Comparison of ENCODE assay signal across 9 cellular contexts in genomic region chr2:216142540-216142939, GRCh38. TPM values are rescaled to one million over a fixed set of nuclear protein-coding genes. Genes with fewer than 3 reads are reported as not detected.
A peak's percentile ranks its signal among the peaks of the same experiment; 100 is the strongest.
DNase-seq lines count a peak whose midpoint lies in the region; ATAC-seq and TF ChIP-seq lines count a peak whose summit lies in the region.
"Had no signal": no experiment of that assay in that cellular context is flagged by ENCODE, and none has a peak within 500 bp of the region (broad histone marks: within the 10 kb centered on the region; RNA-seq: fewer than 3 reads in every experiment).

No MANE protein-coding gene starts in this region.

- no peaks in the 10 kb centered on the region for H3K27me3 ChIP-seq in OCI-LY3 (ENCODE audit: low read depth, low read length)

- no peak for TF ChIP-seq CTCF in HFF-Myc (IDR thresholded peaks at IDR 0.05; ENCODE audit: low read depth, low read length, missing control alignments)
- TF ChIP-seq CTCF in OCI-LY3 (IDR thresholded peaks at IDR 0.05; ENCODE audit: low read depth, low read length), result no peak

- no peaks in the 10 kb centered on the region for H3K27me3 Mint-ChIP-seq in activated CD4-positive, alpha-beta T cell treated with anti-CD3 and anti-CD28 coated beads for 36 hours

- peak overlapping the region; percentile 66 for H3K9ac ChIP-seq in OCI-LY3 (ENCODE audit: low read length)

- ATAC-seq in activated CD4-positive, alpha-beta T cell treated with anti-CD3 and anti-CD28 coated beads for 36 hours, result peak; percentile 96
- ATAC-seq: Panc1 had no signal

- H3K9me3 Mint-ChIP-seq in activated CD4-positive, alpha-beta T cell treated with anti-CD3 and anti-CD28 coated beads for 36 hours (ENCODE audit: low read depth), result no peaks in the 10 kb centered on the region

- H3K4me3 ChIP-seq in HFF-Myc (replicated peaks; ENCODE audit: low read depth, low read length), result no peak overlapping the region
- H3K4me3 ChIP-seq in OCI-LY3 (ENCODE audit: low read length), result peak overlapping the region; percentile 31; the same call in 1 of the 2 replicates

- H3K36me3 Mint-ChIP-seq in activated CD4-positive, alpha-beta T cell treated with anti-CD3 and anti-CD28 coated beads for 36 hours (ENCODE audit: low read depth), result peaks cover 53% of the 10 kb centered on the region

- CTCF ChIA-PET in activated CD4-positive, alpha-beta T cell treated with anti-CD3 and anti-CD28 coated beads for 36 hours (lab: Charles Lee), result interaction anchor here (0.8 to 3.5 kb wide), 8 partner anchors 11 to 84 kb away, joined by 3 to 23 read pairs (median 4); partner anchors contain the start of gene XRCC5

- peak overlapping the region; percentile 54 for H3K4me2 ChIP-seq in OCI-LY3 (ENCODE audit: low read length)

- intact Hi-C loops in activated CD4-positive, alpha-beta T cell treated with anti-CD3 and anti-CD28 coated beads for 36 hours (cut with DNase I, micrococcal nuclease), result no loop called here

- H3K27ac Mint-ChIP-seq in activated CD4-positive, alpha-beta T cell treated with anti-CD3 and anti-CD28 coated beads for 36 hours, result peak overlapping the region; percentile 25

- H3K9me3 ChIP-seq in OCI-LY3 (ENCODE audit: insufficient read depth, low read length), result no peaks in the 10 kb centered on the region

- H3K36me3 ChIP-seq in OCI-LY3 (replicated peaks; ENCODE audit: low read depth, low read length), result peaks cover 66% of the 10 kb centered on the region

- peaks cover 30% of the 10 kb centered on the region for H3K4me1 Mint-ChIP-seq in activated CD4-positive, alpha-beta T cell treated with anti-CD3 and anti-CD28 coated beads for 36 hours

- H3K4me3 Mint-ChIP-seq in activated CD4-positive, alpha-beta T cell treated with anti-CD3 and anti-CD28 coated beads for 36 hours, result no peak overlapping the region

- H3K79me2 ChIP-seq in OCI-LY3 (ENCODE audit: low read length), result peaks cover 60% of the 10 kb centered on the region

- H3K27ac ChIP-seq in OCI-LY3 (ENCODE audit: low read length), result peak overlapping the region; percentile 97

- POLR2A ChIA-PET in activated CD4-positive, alpha-beta T cell treated with anti-CD3 and anti-CD28 coated beads for 36 hours (lab: Charles Lee), result no interaction called here

- peak; percentile 44 for DNase-seq in activated CD4-positive, alpha-beta T cell treated with anti-CD3 and anti-CD28 coated beads for 36 hours
- no peak for DNase-seq in activated CD4-positive, alpha-beta T cell treated with anti-CD3 and anti-CD28 coated beads, Interleukin-2, amount 50 U/mL, for 48 hours
- DNase-seq in HFF-Myc (ENCODE audit: extremely low read depth, low read depth) (peak; percentile 83), renal cortical epithelial cell (ENCODE audit: low read depth) (peak; percentile 31), NCI-H748 treated with DMSO at 0.1 percent for 48 hours (lab: John Stamatoyannopoulos, UW) (no peak), DMS153 treated with DMSO at 0.1 percent for 48 hours (lab: John Stamatoyannopoulos, UW; ENCODE audit: unreplicated experiment) (no peak), NCI-H2227 treated with DMSO at 0.1 percent for 48 hours (lab: John Stamatoyannopoulos, UW) (no peak)

- no peak overlapping the region for H2AFZ ChIP-seq in OCI-LY3 (ENCODE audit: low read depth, low read length)

- H4K20me1 ChIP-seq in OCI-LY3 (ENCODE audit: insufficient read depth, low read length), result no peaks in the 10 kb centered on the region

- peaks cover 28% of the 10 kb centered on the region for H3K4me1 ChIP-seq in OCI-LY3 (ENCODE audit: low read length)

RNA-seq across cellular contexts. Expression of gene XRCC5, which starts 33.4 kb away (rescaled TPM):
- total RNA-seq in activated CD4-positive, alpha-beta T cell treated with anti-CD3 and anti-CD28 coated beads for 36 hours, result 100 to 1,000 TPM; 395 to 536 TPM
- 334 and 413 TPM in 2 replicates for total RNA-seq in renal cortical epithelial cell

Comparison
In these comparisons a context has a peak if more than half of its experiments do, and no peak if none do; other contexts are left out.
1. DNase-seq: peak in activated CD4-positive, alpha-beta T cell treated with anti-CD3 and anti-CD28 coated beads for 36 hours (single experiment), HFF-Myc (single experiment) and renal cortical epithelial cell (single experiment); none in activated CD4-positive, alpha-beta T cell treated with anti-CD3 and anti-CD28 coated beads, Interleukin-2, amount 50 U/mL, for 48 hours (0 of 2), NCI-H748 treated with DMSO at 0.1 percent for 48 hours (single experiment), DMS153 treated with DMSO at 0.1 percent for 48 hours (single experiment) and NCI-H2227 treated with DMSO at 0.1 percent for 48 hours (single experiment).